ENCODE assay signal across 22 cellular contexts in genomic region chr5:32933692-32934091, GRCh38.
"Had no signal": no experiment of that assay in that cellular context is flagged by ENCODE, and none has a peak within 500 bp of the region (broad histone marks: within the 10 kb centered on the region; RNA-seq: fewer than 3 reads in every experiment).

No MANE protein-coding gene starts in this region.

- H3K4me3 ChIP-seq: lower lobe of right lung, pancreas, right lobe of liver, smooth muscle cell, suprapubic skin, vagina had no signal

- ATAC-seq: left ventricle myocardium superior; lower lobe of right lung; naive thymus-derived CD8-positive, alpha-beta T cell; pancreas; stimulated activated naive CD8-positive, alpha-beta T cell treated with anti-CD3 and anti-CD28 coated beads, Interleukin-15, amount 100 ng/mL, for 72 hours had no signal

- H3K27me3 ChIP-seq: pancreas, right lobe of liver, suprapubic skin, vagina had no signal

- H3K4me2 ChIP-seq: smooth muscle cell had no signal

- H3K27ac ChIP-seq: lower lobe of right lung, pancreas, suprapubic skin, vagina had no signal

- H3K9me3 ChIP-seq: lower lobe of right lung, pancreas, right lobe of liver, suprapubic skin, vagina had no signal

- H3K4me1 ChIP-seq: lower lobe of right lung, pancreas, suprapubic skin, vagina had no signal

- DNase-seq: cortex of kidney; effector CD4-positive, alpha-beta T cell; hypothalamus; immature natural killer cell; left ventricle myocardium superior; lower lobe of right lung; naive thymus-derived CD8-positive, alpha-beta T cell; nephron progenitor cell; occipital lobe; pancreas; retina; right lobe of liver; stimulated activated CD4-positive, alpha-beta T cell treated with anti-CD3 and anti-CD28 coated beads, Interleukin-12 subunit alpha, Interleukin-12 subunit beta, amount 100 ng/mL, for 4 hours; stimulated activated CD4-positive, alpha-beta T cell treated with anti-CD3 and anti-CD28 coated beads, Interleukin-1b, Interleukin-23, amount 100 ng/mL, for 48 hours; stimulated activated CD4-positive, alpha-beta T cell treated with anti-CD3 and anti-CD28 coated beads, Interleukin-4, amount 100 ng/mL, for 1 hour; stimulated activated CD8-positive, alpha-beta memory T cell treated with anti-CD3 and anti-CD28 coated beads, Interleukin-4, amount 100 ng/mL, for 48 hours; stimulated activated naive CD4-positive, alpha-beta T cell; stimulated activated naive CD8-positive, alpha-beta T cell treated with anti-CD3 and anti-CD28 coated beads, Interleukin-15, amount 100 ng/mL, for 72 hours; trophoblast cell had no signal

- H3K36me3 ChIP-seq: lower lobe of right lung, pancreas, right lobe of liver, suprapubic skin, vagina had no signal
